25 cellular contexts compared by ENCODE assay signal in genomic region chr16:66699898-66700297, GRCh38. TPM values are rescaled to one million over a fixed set of nuclear protein-coding genes. Genes with fewer than 3 reads are reported as not detected.
DNase-seq lines count a peak whose midpoint lies in the region; ATAC-seq, FAIRE-seq and TF ChIP-seq lines count a peak whose summit lies in the region.
"Had no signal": no experiment of that assay in that cellular context is flagged by ENCODE, and none has a peak within 500 bp of the region (broad histone marks: within the 10 kb centered on the region; RNA-seq: fewer than 3 reads in every experiment).

No MANE protein-coding gene starts in this region.

- H3K4me3 Mint-ChIP-seq in natural killer cell treated with Interleukin-12 subunit alpha and Interleukin-12 subunit beta and Interleukin-15 and Interleukin-18, amount 100 ng/mL, for 72 hours = no peak overlapping the region
- H3K4me3 Mint-ChIP-seq: HFFc6, IgD-negative memory B cell had no signal

- no peaks in the 10 kb centered on the region for H3K9me1 ChIP-seq in K562 (ENCODE audit: control insufficient read depth, insufficient read depth, low read length)

- H2AFZ ChIP-seq in Loucy (ENCODE audit: low read length) (peak overlapping the region; percentile 8; the same call in 1 of the 2 replicates), K562 (ENCODE audit: low read depth, low read length) (no peak overlapping the region)

- H3F3A ChIP-seq in Loucy (ENCODE audit: low read depth) = no peaks in the 10 kb centered on the region

- BruUV-seq in K562 (replicated peaks; lab: Mats Ljungman, UMichigan) = no TSS peak

- H3K36me3 ChIP-seq in Loucy (ENCODE audit: insufficient read depth, low read length) (no peaks in the 10 kb centered on the region), K562 (ENCODE audit: control insufficient read depth, insufficient read depth, low read length) (no peaks in the 10 kb centered on the region), sigmoid colon (no peaks in the 10 kb centered on the region)

- intact Hi-C loops in K562 (cut with micrococcal nuclease) = loop anchor here (5.0 kb wide), 1 partner anchor 83 kb away; no protein-coding TSS in a partner anchor
- intact Hi-C loops in sigmoid colon (cut with DNase I) = no loop called here

- no peaks in the 10 kb centered on the region for H3K79me2 ChIP-seq in Loucy (ENCODE audit: insufficient read depth, low read length)
- peaks cover 14% of the 10 kb centered on the region for H3K79me2 ChIP-seq in K562 (ENCODE audit: control insufficient read depth, insufficient read depth, low read length)

- TF ChIP-seq CTCF in Loucy (conservative IDR thresholded peaks at IDR 0.05; ENCODE audit: low read length) = no peak
- no peak for TF ChIP-seq CTCF in K562 (IDR thresholded peaks at IDR 0.05 in 2 of 3, conservative IDR thresholded peaks at IDR 0.05 in 1 of 3; ENCODE audit: insufficient read depth in 2 of 3, low read depth in 1 of 3, low read length in 3 of 3)
- no peak for TF ChIP-seq CTCF in sigmoid colon (IDR thresholded peaks at IDR 0.05)

- in situ Hi-C loops in K562 (cut with MboI) = no loop called here

- TF ChIP-seq EP300 in K562 (IDR thresholded peaks at IDR 0.05; ENCODE audit: low read length) (no peak), sigmoid colon (IDR thresholded peaks at IDR 0.05) (no peak)

- peaks cover 15% of the 10 kb centered on the region for H3K4me1 ChIP-seq in Loucy (ENCODE audit: insufficient read depth, low read length, poor library complexity, severe bottlenecking)
- peaks cover 16 to 20% of the 10 kb centered on the region in 2 experiments for H3K4me1 ChIP-seq in K562 (replicated peaks in 1 of 2; ENCODE audit: control insufficient read depth in 2 of 2, insufficient read depth in 2 of 2, low read length in 2 of 2)
- peaks cover 0 to 31% (median 25%) of the 10 kb centered on the region in 4 donors for H3K4me1 ChIP-seq in sigmoid colon

- H3K4me1 Mint-ChIP-seq in natural killer cell treated with Interleukin-12 subunit alpha and Interleukin-12 subunit beta and Interleukin-15 and Interleukin-18, amount 100 ng/mL, for 72 hours (ENCODE audit: low read depth in 2 of 2) = peaks cover 0 to 10% of the 10 kb centered on the region in 2 donors

- POLR2A ChIA-PET in K562 (lab: Yijun Ruan, JAX) = interaction anchor here (0.6 kb wide), 2 partner anchors 126 to 167 kb away, joined by 3 read pairs; no protein-coding TSS in a partner anchor

- H3K4me2 ChIP-seq in Loucy (ENCODE audit: low read depth, low read length, poor library complexity, severe bottlenecking) (no peak overlapping the region), K562 (ENCODE audit: insufficient read depth, low read length) (no peak overlapping the region)
- H3K4me2 ChIP-seq: A549 had no signal

- no peak overlapping the region for H3K27ac ChIP-seq in K562 (ENCODE audit: extremely low read depth, low read depth, low read length)
- no peak overlapping the region for H3K27ac ChIP-seq in sigmoid colon
- H3K27ac ChIP-seq: 22Rv1, A549 had no signal

- no peaks in the 10 kb centered on the region for H3K9me3 Mint-ChIP-seq in natural killer cell treated with Interleukin-12 subunit alpha and Interleukin-12 subunit beta and Interleukin-15 and Interleukin-18, amount 100 ng/mL, for 72 hours
- H3K9me3 Mint-ChIP-seq: CD4-positive, CD25-positive, alpha-beta regulatory T cell; CD8-positive, alpha-beta memory T cell; HFFc6; IgD-negative memory B cell had no signal

- H3K27ac Mint-ChIP-seq in natural killer cell treated with Interleukin-12 subunit alpha and Interleukin-12 subunit beta and Interleukin-15 and Interleukin-18, amount 100 ng/mL, for 72 hours = no peak overlapping the region
- H3K27ac Mint-ChIP-seq: CD4-positive, CD25-positive, alpha-beta regulatory T cell; HFFc6; IgD-negative memory B cell had no signal

- CTCF ChIA-PET in K562 (lab: Yijun Ruan, JAX; ENCODE audit: low intra/inter-chr PET ratio) = no interaction called here

- peaks cover under 1 to 9% of the 10 kb centered on the region in 2 donors for H3K27me3 Mint-ChIP-seq in natural killer cell treated with Interleukin-12 subunit alpha and Interleukin-12 subunit beta and Interleukin-15 and Interleukin-18, amount 100 ng/mL, for 72 hours

- H4K20me1 ChIP-seq in Loucy (ENCODE audit: insufficient read depth, low read length, poor library complexity, severe bottlenecking) (peaks cover 4% of the 10 kb centered on the region), K562 (replicated peaks; ENCODE audit: control insufficient read depth, insufficient read depth, low read length) (peaks cover 6% of the 10 kb centered on the region; the same call in 1 of the 2 replicates)

- no peak overlapping the region for H3K9ac ChIP-seq in Loucy (ENCODE audit: low read depth, low read length, poor library complexity, severe bottlenecking)
- H3K9ac ChIP-seq in K562 (ENCODE audit: insufficient read depth in 1 of 2, low read depth in 2 of 2, low read length in 2 of 2) = no peak overlapping the region

- H3K4me3 ChIP-seq in Loucy (ENCODE audit: low read length, poor library complexity, severe bottlenecking) (no peak overlapping the region), K562 (no peak overlapping the region), sigmoid colon (no peak overlapping the region)
- H3K4me3 ChIP-seq: A549, GM12878 had no signal

- DNase-seq in NCI-H2171 treated with DMSO at 0.1 percent for 48 hours (lab: John Stamatoyannopoulos, UW) = peak; percentile 4
- DNase-seq in NCI-H2171 (lab: John Stamatoyannopoulos, UW) = no peak
- no peak for DNase-seq in K562 (ENCODE audit: extremely low read depth in 1 of 4, low spot score in 3 of 4)
- DNase-seq in sigmoid colon = peak; percentile 33
- no peak for DNase-seq in NAMALWA (ENCODE audit: low spot score)
- DNase-seq in natural killer cell treated with Interleukin-12 subunit alpha and Interleukin-12 subunit beta and Interleukin-15 and Interleukin-18, amount 100 ng/mL, for 72 hours (ENCODE audit: low spot score) = no peak
- DNase-seq: AML-193; CD4-positive, CD25-positive, alpha-beta regulatory T cell; CD8-positive, alpha-beta memory T cell; COR-L47; DMS 273 treated with DMSO at 0.1 percent for 48 hours; DMS53; DND-41; EL; HCEC 1CT; HFFc6 had no signal

- H3K27me3 ChIP-seq in Loucy (ENCODE audit: insufficient read depth, low read length, poor library complexity, severe bottlenecking) = no peaks in the 10 kb centered on the region
- no peaks in the 10 kb centered on the region for H3K27me3 ChIP-seq in K562 (ENCODE audit: control insufficient read depth in 2 of 2, insufficient read depth in 2 of 2, low read length in 2 of 2)
- no peaks in the 10 kb centered on the region for H3K27me3 ChIP-seq in sigmoid colon

- no peaks in the 10 kb centered on the region for H3K9me2 ChIP-seq in Loucy (replicated peaks; ENCODE audit: low read depth, low read length)

- TF ChIP-seq RAD21 in K562 (CRISPR knock-in tag; conservative IDR thresholded peaks at IDR 0.05 in 1 of 2, IDR thresholded peaks at IDR 0.05 in 1 of 2) = no peak

- no peaks in the 10 kb centered on the region for H3K36me3 Mint-ChIP-seq in natural killer cell treated with Interleukin-12 subunit alpha and Interleukin-12 subunit beta and Interleukin-15 and Interleukin-18, amount 100 ng/mL, for 72 hours
- H3K36me3 Mint-ChIP-seq: CD4-positive, CD25-positive, alpha-beta regulatory T cell; CD8-positive, alpha-beta memory T cell had no signal

- 10% methylated on average over 1 of the region's 1 CpG for WGBS in K562 (ENCODE audit: insufficient coverage, low coverage, missing lambda C conversion rate)
- 88 to 91% methylated on average over 1 of the region's 1 CpG for WGBS in sigmoid colon, 2 donors

- TF ChIP-seq POLR2A in K562 (conservative IDR thresholded peaks at IDR 0.05) (no peak), sigmoid colon (IDR thresholded peaks at IDR 0.05) (no peak)

- no peak for FAIRE-seq in K562 (lab: Jason Lieb, UNC)
- FAIRE-seq: A549, GM12878, GM19239, H54, HepG2 had no signal

- ATAC-seq in K562 = no peak
- ATAC-seq in natural killer cell treated with Interleukin-12 subunit alpha and Interleukin-12 subunit beta and Interleukin-15 and Interleukin-18, amount 100 ng/mL, for 72 hours = no peak
- no peak for ATAC-seq in HG03196 (IDR thresholded peaks at IDR 0.05; ENCODE audit: unreplicated experiment)
- ATAC-seq: A549, GM12878, HepG2 had no signal

- no peaks in the 10 kb centered on the region for H3K9me3 ChIP-seq in Loucy (ENCODE audit: insufficient read depth, low read depth, low read length)
- no peaks in the 10 kb centered on the region for H3K9me3 ChIP-seq in K562 (replicated peaks; ENCODE audit: control insufficient read depth, insufficient read depth, low read depth, low read length)
- no peaks in the 10 kb centered on the region for H3K9me3 ChIP-seq in sigmoid colon
- H3K9me3 ChIP-seq: A549 had no signal

RNA-seq across cellular contexts. Expression of gene CMTM4, which starts 3.4 kb away (rescaled TPM):
- 32.4 and 38.7 TPM in 2 replicates for total RNA-seq in K562 (2011; cell fraction: chromatin; rRNA removed; ENCODE audit: low replicate concordance)
- 32.0 and 33.0 TPM in 2 replicates for total RNA-seq in K562 (2011; cell fraction: nucleolus; rRNA removed)
- 38.0 and 47.5 TPM in 2 replicates for total RNA-seq in K562 (2011; cell fraction: nucleoplasm; rRNA removed)
- total RNA-seq in K562 (2014; rRNA removed) (11.6 and 13.3 TPM in 2 replicates), K562 (2014; rRNA removed; fragmentation: Illumina TruSeq; extraction: Trizol) (14.9 and 15.2 TPM in 2 replicates), K562 (2015; rRNA removed; fragmentation: Illumina TruSeq; extraction: Trizol) (11.1 and 12.3 TPM in 2 replicates), K562 (2021) (19.5 and 19.9 TPM in 2 replicates), sigmoid colon (10 to 100 TPM in 2 of 4 donors, 1 to 10 TPM in 2; 6.1 to 12.5 (median 9.4) TPM)
- polyA plus RNA-seq in K562 (2011; rRNA removed) (21.3 and 24.0 TPM in 2 replicates), K562 (2014; fragmentation: Illumina TruSeq; extraction: Trizol) (12.5 and 12.9 TPM in 2 replicates), K562 (2014; fragmentation: Nextera tagmentation; extraction: Ambion mirVana) (1 to 10 TPM; 2.0 to 2.3 TPM), K562 (2014; rRNA removed) (13.5 and 16.2 TPM in 2 replicates), sigmoid colon (10 to 100 TPM; 27.0 to 65.1 (median 40.2) TPM)
- polyA plus RNA-seq in K562 (2011; cell fraction: cytosol; rRNA removed) = 19.3 and 28.8 TPM in 2 replicates
- 57.4 and 63.9 TPM in 2 replicates for polyA plus RNA-seq in K562 (2011; cell fraction: nucleus; rRNA removed)
- polyA plus RNA-seq in K562 (2012) = 9.5 and 12.6 TPM in 2 replicates
- polyA minus RNA-seq in K562 (2011; rRNA and poly(A)+ RNA removed) = 22.2 and 25.2 TPM in 2 replicates
- polyA minus RNA-seq in K562 (2011; cell fraction: cytosol; rRNA and poly(A)+ RNA removed) = 17.4 and 18.7 TPM in 2 replicates
- 13.3 and 20.4 TPM in 2 replicates for polyA minus RNA-seq in K562 (2011; cell fraction: nucleus; rRNA and poly(A)+ RNA removed)
- 1 to 10 TPM; 1.2 to 2.2 TPM for total RNA-seq in natural killer cell treated with Interleukin-12 subunit alpha and Interleukin-12 subunit beta and Interleukin-15 and Interleukin-18, amount 100 ng/mL, for 72 hours

RNA-seq across cellular contexts. Expression of gene DYNC1LI2, which starts 51.5 kb away (rescaled TPM):
- total RNA-seq in K562 (2011; cell fraction: chromatin; rRNA removed; ENCODE audit: low replicate concordance) = 247 and 297 TPM in 2 replicates
- 102 and 117 TPM in 2 replicates for total RNA-seq in K562 (2011; cell fraction: nucleolus; rRNA removed)
- 156 and 208 TPM in 2 replicates for total RNA-seq in K562 (2011; cell fraction: nucleoplasm; rRNA removed)
- total RNA-seq in K562 (2014; rRNA removed) (33.3 and 53.3 TPM in 2 replicates), K562 (2014; rRNA removed; fragmentation: Illumina TruSeq; extraction: Trizol) (35.1 and 40.0 TPM in 2 replicates), K562 (2015; rRNA removed; fragmentation: Illumina TruSeq; extraction: Trizol) (38.2 and 39.7 TPM in 2 replicates), K562 (2021) (40.8 and 48.9 TPM in 2 replicates), sigmoid colon (100 to 1,000 TPM; 164 to 327 (median 261) TPM)
- polyA plus RNA-seq in K562 (2011; rRNA removed) (40.2 and 44.5 TPM in 2 replicates), K562 (2014; fragmentation: Illumina TruSeq; extraction: Trizol) (31.7 and 39.4 TPM in 2 replicates), K562 (2014; fragmentation: Nextera tagmentation; extraction: Ambion mirVana) (1 to 10 TPM; 5.1 to 7.0 TPM), K562 (2014; rRNA removed) (47.6 and 47.8 TPM in 2 replicates), sigmoid colon (10 to 100 TPM; 52.9 to 68.7 (median 60.8) TPM)
- polyA plus RNA-seq in K562 (2011; cell fraction: cytosol; rRNA removed) = 16.7 and 24.3 TPM in 2 replicates
- polyA plus RNA-seq in K562 (2011; cell fraction: nucleus; rRNA removed) = 140 and 177 TPM in 2 replicates
- polyA plus RNA-seq in K562 (2012) = 25.0 and 29.6 TPM in 2 replicates
- polyA minus RNA-seq in K562 (2011; rRNA and poly(A)+ RNA removed) = 35.7 and 40.6 TPM in 2 replicates
- polyA minus RNA-seq in K562 (2011; cell fraction: cytosol; rRNA and poly(A)+ RNA removed) = 22.7 and 23.1 TPM in 2 replicates
- 47.3 and 62.5 TPM in 2 replicates for polyA minus RNA-seq in K562 (2011; cell fraction: nucleus; rRNA and poly(A)+ RNA removed)
- 100 to 1,000 TPM in 1 of 2 donors, 10 to 100 TPM in 1; 74.0 to 101 TPM for total RNA-seq in natural killer cell treated with Interleukin-12 subunit alpha and Interleukin-12 subunit beta and Interleukin-15 and Interleukin-18, amount 100 ng/mL, for 72 hours

Comparison
In these comparisons a context has a peak if more than half of its experiments do, and no peak if none do; other contexts are left out.
1. DNase-seq: peak in NCI-H2171 treated with DMSO at 0.1 percent for 48 hours (single experiment) and sigmoid colon (single experiment); none in NCI-H2171 (single experiment), K562 (0 of 4), NAMALWA (single experiment) and natural killer cell treated with Interleukin-12 subunit alpha and Interleukin-12 subunit beta and Interleukin-15 and Interleukin-18, amount 100 ng/mL, for 72 hours (single experiment).